8 cellular contexts compared by ENCODE assay signal in the genomic region with DNA sequence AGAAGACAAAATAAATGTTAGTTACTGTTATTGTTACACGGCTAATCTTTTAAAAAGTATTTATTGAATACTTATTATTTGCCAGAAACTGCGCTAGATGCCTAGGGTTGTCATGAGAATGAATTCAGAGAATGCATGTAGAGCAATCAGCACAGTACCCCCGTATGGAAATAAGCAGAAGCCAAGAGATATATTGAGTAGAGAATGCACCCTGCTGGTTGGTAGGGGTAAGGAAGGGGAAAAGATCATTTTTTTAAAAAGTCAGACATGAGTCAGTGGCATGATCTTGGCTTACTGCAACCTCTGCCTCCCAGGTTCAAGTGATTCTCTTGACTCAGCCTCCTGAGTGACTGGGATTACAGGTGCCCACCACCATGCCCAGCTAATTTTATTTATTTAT. TPM values are rescaled to one million over a fixed set of nuclear protein-coding genes. Genes with fewer than 3 reads are reported as not detected.
DNase-seq lines count a peak whose midpoint lies in the region; ATAC-seq and TF ChIP-seq lines count a peak whose summit lies in the region.
"Had no signal": no experiment of that assay in that cellular context is flagged by ENCODE, and none has a peak within 500 bp of the region (broad histone marks: within the 10 kb centered on the region; RNA-seq: fewer than 3 reads in every experiment).

No MANE protein-coding gene starts in this region.

- CTCF ChIA-PET in Panc1 (lab: Charles Lee), result no interaction called here

- intact Hi-C loops in Panc1 (cut with micrococcal nuclease; ENCODE audit: unreplicated experiment), result no loop called here

- ATAC-seq in GM19035 (IDR thresholded peaks at IDR 0.05; ENCODE audit: unreplicated experiment) (peak; percentile 84), HG03280 (IDR thresholded peaks at IDR 0.05; ENCODE audit: unreplicated experiment) (peak; percentile 76), Panc1 (peak; percentile 91), GM19455 (IDR thresholded peaks at IDR 0.05; ENCODE audit: unreplicated experiment) (no peak)

- no peak overlapping the region for H3K4me3 ChIP-seq in Panc1 (ENCODE audit: low read depth in 2 of 2, low read length in 2 of 2)
- no peak overlapping the region for H3K4me3 ChIP-seq in fibroblast of the aortic adventitia (ENCODE audit: low read depth, low read length)
- H3K4me3 ChIP-seq: pancreas had no signal

- no peaks in the 10 kb centered on the region; the same call in 1 of the 2 replicates for H3K27me3 ChIP-seq in Panc1 (ENCODE audit: control insufficient read depth, insufficient read depth, low read length)

- POLR2A ChIA-PET in Panc1 (lab: Charles Lee), result no interaction called here

- DNase-seq in Daoy (ENCODE audit: low read depth) (peak; percentile 23), Panc1 (ENCODE audit: low read depth, low spot score) (peak; percentile 22), fibroblast of the aortic adventitia (ENCODE audit: low read depth) (peak; percentile 55), NCI-H1930 (lab: John Stamatoyannopoulos, UW) (no peak)
- DNase-seq: pancreas had no signal

- H3K36me3 ChIP-seq in Panc1 (ENCODE audit: control insufficient read depth, insufficient read depth, low read length), result no peaks in the 10 kb centered on the region
- H3K36me3 ChIP-seq: pancreas had no signal

- no peaks in the 10 kb centered on the region for H3K4me1 ChIP-seq in Panc1 (ENCODE audit: control insufficient read depth, insufficient read depth, low read length)
- H3K4me1 ChIP-seq: pancreas had no signal

- TF ChIP-seq CTCF in Panc1 (IDR thresholded peaks at IDR 0.05) (peak; percentile 54), fibroblast of the aortic adventitia (IDR thresholded peaks at IDR 0.05; ENCODE audit: insufficient read depth, low read length) (peak; percentile 60)

- no peak overlapping the region for H3K27ac ChIP-seq in Panc1 (ENCODE audit: low read length)
- H3K27ac ChIP-seq: pancreas had no signal

- no TSS peak for BruUV-seq in Panc1 (replicated peaks; lab: Mats Ljungman, UMichigan)

- H3K9me3 ChIP-seq in Panc1 (ENCODE audit: control insufficient read depth, insufficient read depth, low read depth, low read length), result no peaks in the 10 kb centered on the region
- H3K9me3 ChIP-seq: pancreas had no signal

- in situ Hi-C loops in Panc1 (cut with HindIII; ENCODE audit: low pct_unique_long_range_greater_than_20kb, low sequenced_read_pairs), result loop anchor here (10.0 kb wide), 1 partner anchor 48 kb away; no protein-coding TSS in a partner anchor

RNA-seq across cellular contexts. Expression of a gene that starts 13.1 kb away (rescaled TPM):
- total RNA-seq in Daoy (2014; rRNA removed; shearing (Covaris generic)), result 0.34 and 0.65 TPM in 2 replicates
- 0.15 TPM for total RNA-seq in Panc1 (2021; ENCODE audit: unreplicated experiment)
- polyA plus RNA-seq in Panc1 (2012; ENCODE audit: insufficient read length), result 0.06 TPM
- total RNA-seq in fibroblast of the aortic adventitia (ENCODE audit: low replicate concordance), result 0.41 and 1.8 TPM in 2 replicates

Comparison
In these comparisons a context has a peak if more than half of its experiments do, and no peak if none do; other contexts are left out.
1. DNase-seq: peak in Daoy (single experiment), Panc1 (single experiment) and fibroblast of the aortic adventitia (single experiment); none in NCI-H1930 (0 of 2).